Comparison of ENCODE assay signal across 8 cellular contexts in genomic region chr10:88991161-88991899, GRCh38. TPM values are rescaled to one million over a fixed set of nuclear protein-coding genes. Genes with fewer than 3 reads are reported as not detected.
DNase-seq lines count a peak whose midpoint lies in the region; ATAC-seq and TF ChIP-seq lines count a peak whose summit lies in the region.

No MANE protein-coding gene starts in this region.

- H3K4me2 ChIP-seq in GM23248 (ENCODE audit: unreplicated experiment) (peak overlapping the region; percentile 99), MM.1S (ENCODE audit: low read depth, low read length) (peak overlapping the region; percentile 52)

- H3K27me3 ChIP-seq in GM23248 (replicated peaks; ENCODE audit: insufficient read depth) (no peaks in the 10 kb centered on the region), MM.1S (replicated peaks; ENCODE audit: insufficient read depth, low read length) (0 out of 2 replicates have a peak, but pooled peaks cover 6% of the 10 kb centered on the region)

- H3K4me1 Mint-ChIP-seq in activated CD4-positive, alpha-beta T cell treated with anti-CD3 and anti-CD28 coated beads for 36 hours: peaks cover 64% of the 10 kb centered on the region

- TF ChIP-seq CTCF in MM.1S (IDR thresholded peaks at IDR 0.05; ENCODE audit: low read length) (no peak), choroid plexus epithelial cell (conservative IDR thresholded peaks at IDR 0.05; ENCODE audit: low read depth, low read length) (peak; percentile 28)

- peak; percentile 62 for ATAC-seq in activated CD4-positive, alpha-beta T cell treated with anti-CD3 and anti-CD28 coated beads for 36 hours
- ATAC-seq in left colon: peak; percentile 59
- ATAC-seq in GM18870 (IDR thresholded peaks at IDR 0.05; ENCODE audit: unreplicated experiment): no peak

- peaks cover 86% of the 10 kb centered on the region for H3K79me2 ChIP-seq in GM23248 (ENCODE audit: insufficient read depth)
- no peaks in the 10 kb centered on the region for H3K79me2 ChIP-seq in MM.1S (ENCODE audit: low read length)

- peak overlapping the region; percentile 90 for H3K4me3 ChIP-seq in GM23248
- H3K4me3 ChIP-seq in MM.1S (ENCODE audit: low read length): peak overlapping the region; percentile 92
- H3K4me3 ChIP-seq in choroid plexus epithelial cell (ENCODE audit: low read depth, low read length): peak overlapping the region; percentile 81

- H3K36me3 Mint-ChIP-seq in activated CD4-positive, alpha-beta T cell treated with anti-CD3 and anti-CD28 coated beads for 36 hours (ENCODE audit: low read depth): peaks cover 11% of the 10 kb centered on the region

- H3K36me3 ChIP-seq in GM23248 (ENCODE audit: low read depth) (no peaks in the 10 kb centered on the region), MM.1S (replicated peaks; ENCODE audit: insufficient read depth, low read length) (no peaks in the 10 kb centered on the region)

- 1% methylated on average over 29 to 37 of the region's 38 CpGs for WGBS in GM23248 (ENCODE audit: low coverage in 1 of 2, low lambda C conversion rate in 2 of 2, missing lambda C conversion rate in 2 of 2), 2 experiments

- H3K27ac ChIP-seq in GM23248: peak overlapping the region; percentile 89
- peak overlapping the region; percentile 17; the same call in 1 of the 2 replicates for H3K27ac ChIP-seq in MM.1S (ENCODE audit: low read length)

- peak overlapping the region; percentile 87 for H3K4me3 Mint-ChIP-seq in activated CD4-positive, alpha-beta T cell treated with anti-CD3 and anti-CD28 coated beads for 36 hours

- in situ Hi-C loops in GM23248 (cut with MboI): no loop called here

- H3K4me1 ChIP-seq in GM23248 (ENCODE audit: insufficient read depth) (peaks cover 41% of the 10 kb centered on the region), MM.1S (ENCODE audit: low read length) (peaks cover 24% of the 10 kb centered on the region)

- peaks cover 3% of the 10 kb centered on the region for H3K9me3 Mint-ChIP-seq in activated CD4-positive, alpha-beta T cell treated with anti-CD3 and anti-CD28 coated beads for 36 hours (ENCODE audit: low read depth)

- H3K27ac Mint-ChIP-seq in activated CD4-positive, alpha-beta T cell treated with anti-CD3 and anti-CD28 coated beads for 36 hours: peak overlapping the region; percentile 94

- H3F3A ChIP-seq in GM23248 (ENCODE audit: insufficient read depth) (peaks cover 35% of the 10 kb centered on the region), MM.1S (ENCODE audit: insufficient read depth, low read length) (peaks cover 16% of the 10 kb centered on the region)

- H3K27me3 Mint-ChIP-seq in activated CD4-positive, alpha-beta T cell treated with anti-CD3 and anti-CD28 coated beads for 36 hours: no peaks in the 10 kb centered on the region

- DNase-seq in DMS79 (lab: John Stamatoyannopoulos, UW): peak; percentile 15
- DNase-seq in GM23248: peak; percentile 89
- DNase-seq in MM.1S: peak; percentile 68
- peak; percentile 87 for DNase-seq in activated CD4-positive, alpha-beta T cell treated with anti-CD3 and anti-CD28 coated beads for 36 hours
- DNase-seq in choroid plexus epithelial cell (ENCODE audit: low read depth): peak; percentile 88
- DNase-seq in left colon: peak; percentile 58 to 79
- peak; percentile 74 to 77 for DNase-seq in stimulated activated CD4-positive, alpha-beta T cell treated with anti-CD3 and anti-CD28 coated beads, Interleukin-2, amount 100 ng/mL, for 24 hours

- intact Hi-C loops in activated CD4-positive, alpha-beta T cell treated with anti-CD3 and anti-CD28 coated beads for 36 hours (cut with DNase I, micrococcal nuclease): loop anchor here (1.0 to 10.0 kb wide), 11 partner anchors 10 to 1883 kb away; partner anchors contain the start of genes IFIT5 (in 1 of the 2), KIF20B (in 1 of the 2), KLLN (in 1 of the 2) and PTEN (in 1 of the 2)
- intact Hi-C loops in left colon (cut with DNase I, micrococcal nuclease): no loop called here

- H3K9me3 ChIP-seq in GM23248 (ENCODE audit: low read depth) (no peaks in the 10 kb centered on the region), MM.1S (replicated peaks; ENCODE audit: insufficient read depth, low read length) (no peaks in the 10 kb centered on the region)

- H3K9ac ChIP-seq in GM23248 (peak overlapping the region; percentile 91), MM.1S (ENCODE audit: low read length) (peak overlapping the region; percentile 62)

- POLR2A ChIA-PET in activated CD4-positive, alpha-beta T cell treated with anti-CD3 and anti-CD28 coated beads for 36 hours (lab: Charles Lee): interaction anchor here (0.5 to 1.2 kb wide), 8 partner anchors 9 to 653 kb away, joined by 3 to 8 read pairs (median 4); no protein-coding TSS in a partner anchor

- no peaks in the 10 kb centered on the region for H4K20me1 ChIP-seq in GM23248 (ENCODE audit: insufficient read depth)
- no peaks in the 10 kb centered on the region for H4K20me1 ChIP-seq in MM.1S (ENCODE audit: insufficient read depth, low read length)

- H3K9me2 ChIP-seq in GM23248 (ENCODE audit: insufficient read depth): no peaks in the 10 kb centered on the region
- no peaks in the 10 kb centered on the region for H3K9me2 ChIP-seq in MM.1S (replicated peaks; ENCODE audit: insufficient read depth, low read length)

- H2AFZ ChIP-seq in GM23248 (peak overlapping the region; percentile 77), MM.1S (ENCODE audit: low read length) (peak overlapping the region; percentile 97)

- CTCF ChIA-PET in activated CD4-positive, alpha-beta T cell treated with anti-CD3 and anti-CD28 coated beads for 36 hours (lab: Charles Lee): interaction anchor here (0.7 to 6.3 kb wide), 14 partner anchors 9 to 1991 kb away, joined by 3 to 53 read pairs (median 6); no protein-coding TSS in a partner anchor

RNA-seq across cellular contexts. Expression of gene FAS, which starts 0.7 kb away (rescaled TPM):
- total RNA-seq in GM23248 (2014; rRNA removed; shearing (Covaris generic)): 69.0 and 77.8 TPM in 2 replicates
- polyA plus RNA-seq in GM23248 (2016; fragmentation: Nextera tagmentation; extraction: Ambion mirVana): 54.5 and 55.4 TPM in 2 replicates
- 10 to 100 TPM; 34.1 to 34.9 TPM for total RNA-seq in activated CD4-positive, alpha-beta T cell treated with anti-CD3 and anti-CD28 coated beads for 36 hours
- total RNA-seq in left colon: 10 to 100 TPM; 33.8 to 54.1 TPM

RNA-seq across cellular contexts. Expression of gene ACTA2, which starts 38.8 kb away (rescaled TPM):
- 161 and 164 TPM in 2 replicates for total RNA-seq in GM23248 (2014; rRNA removed; shearing (Covaris generic))
- 249 and 262 TPM in 2 replicates for polyA plus RNA-seq in GM23248 (2016; fragmentation: Nextera tagmentation; extraction: Ambion mirVana)
- total RNA-seq in activated CD4-positive, alpha-beta T cell treated with anti-CD3 and anti-CD28 coated beads for 36 hours: 10 to 100 TPM in 1 of 2 experiments, 1 to 10 TPM in 1; 8.5 to 10.2 TPM
- total RNA-seq in left colon: 100 to 1,000 TPM in 1 of 2 donors, 10 to 100 TPM in 1; 57.1 to 245 TPM

Comparison
In these comparisons a context has a peak if more than half of its experiments do, and no peak if none do; other contexts are left out.
1. DNase-seq: peak in every context shown above with its lines; median percentile 89 in GM23248; 88 in choroid plexus epithelial cell; 87 in activated CD4-positive, alpha-beta T cell treated with anti-CD3 and anti-CD28 coated beads for 36 hours; 76 in stimulated activated CD4-positive, alpha-beta T cell treated with anti-CD3 and anti-CD28 coated beads, Interleukin-2, amount 100 ng/mL, for 24 hours; 68 in left colon; 68 in MM.1S; 15 in DMS79.
2. RNA of gene ACTA2, which starts 38.8 kb away (total RNA-seq): 57.1 to 245 TPM in left colon and 161 to 164 TPM in GM23248; 8.5 to 10.2 TPM in activated CD4-positive, alpha-beta T cell treated with anti-CD3 and anti-CD28 coated beads for 36 hours; every median in the first group is over 4 times any median in the second.
3. intact Hi-C loops: an anchor here in activated CD4-positive, alpha-beta T cell treated with anti-CD3 and anti-CD28 coated beads for 36 hours (1.0 to 10.0 kb wide); none called in left colon.
4. Peak in every context shown above with its lines, with median percentiles within 50 percentile points of each other: H3K4me3 ChIP-seq.